ENCODE assay signal across 1 cellular context in genomic region chr18:54946149-54946581, GRCh38.
A peak's percentile ranks its signal among the peaks of the same experiment; 100 is the strongest.
TF ChIP-seq lines count a peak whose summit lies in the region.

No MANE protein-coding gene starts in this region.

TF ChIP-seq in HepG2, 621 proteins besides CTCF, POLR2A, EP300 and RAD21 (continued from another document and continues in another):
- TF ChIP-seq MAFF (IDR thresholded peaks at IDR 0.05; ENCODE audit: low read depth, low read length), result no peak
- TF ChIP-seq DR1 (CRISPR knock-in tag; IDR thresholded peaks at IDR 0.05), result no peak
- TF ChIP-seq TEAD3 (CRISPR knock-in tag; optimal IDR thresholded peaks at IDR 0.05; ENCODE audit: borderline replicate concordance), result peak; percentile 91
- TF ChIP-seq MAX (IDR thresholded peaks at IDR 0.05), result no peak
- TF ChIP-seq NFE2L1 (CRISPR knock-in tag; IDR thresholded peaks at IDR 0.05; ENCODE audit: borderline replicate concordance), result no peak
- no peak for TF ChIP-seq LCORL (IDR thresholded peaks at IDR 0.05)
- TF ChIP-seq LCORL (CRISPR knock-in tag; IDR thresholded peaks at IDR 0.05), result peak; percentile 84; the same call in 1 of the 2 replicates
- TF ChIP-seq ATF7 (IDR thresholded peaks at IDR 0.05), result no peak
- TF ChIP-seq ATF7 (CRISPR knock-in tag; IDR thresholded peaks at IDR 0.05), result peak; percentile 38; the same call in 1 of the 2 replicates
- peak; percentile 78; the same call in 1 of the 2 replicates for TF ChIP-seq DPF2 (CRISPR knock-in tag; IDR thresholded peaks at IDR 0.05; ENCODE audit: borderline replicate concordance, low read depth)
- 0 out of 2 replicates have a peak, but pooled peaks have one; percentile 55 for TF ChIP-seq ZSCAN31 (CRISPR knock-in tag; IDR thresholded peaks at IDR 0.05; ENCODE audit: low read depth)
- no peak for TF ChIP-seq DNMT3B (CRISPR knock-in tag; conservative IDR thresholded peaks at IDR 0.05)
- no peak for TF ChIP-seq ZNF746 (CRISPR knock-in tag; IDR thresholded peaks at IDR 0.05)
- no peak for TF ChIP-seq ZNF703 (CRISPR knock-in tag; IDR thresholded peaks at IDR 0.05; ENCODE audit: borderline replicate concordance)
- peak; percentile 96 for TF ChIP-seq MED1 (CRISPR knock-in tag; IDR thresholded peaks at IDR 0.05)
- TF ChIP-seq ZNF441 (CRISPR knock-in tag; IDR thresholded peaks at IDR 0.05; ENCODE audit: borderline replicate concordance), result 0 out of 2 replicates have a peak, but pooled peaks have one; percentile 16
- no peak for TF ChIP-seq ZNF841 (CRISPR knock-in tag; IDR thresholded peaks at IDR 0.05; ENCODE audit: borderline replicate concordance)
- no peak for TF ChIP-seq ZNF780A (CRISPR knock-in tag; IDR thresholded peaks at IDR 0.05)
- TF ChIP-seq ZBTB3 (CRISPR knock-in tag; IDR thresholded peaks at IDR 0.05; ENCODE audit: borderline replicate concordance, low read depth), result no peak
- no peak for TF ChIP-seq ZNF878 (CRISPR knock-in tag; IDR thresholded peaks at IDR 0.05)
- TF ChIP-seq ZFY (CRISPR knock-in tag; IDR thresholded peaks at IDR 0.05), result no peak
- TF ChIP-seq KLF16 (CRISPR knock-in tag; IDR thresholded peaks at IDR 0.05), result peak in 1 of 2 experiments; percentile 71; a peak in 1 of 4 replicates
- TF ChIP-seq ZNF224 (CRISPR knock-in tag; IDR thresholded peaks at IDR 0.05), result no peak
- no peak for TF ChIP-seq NAIF1 (CRISPR knock-in tag; IDR thresholded peaks at IDR 0.05; ENCODE audit: borderline replicate concordance)
- TF ChIP-seq ZNF362 (CRISPR knock-in tag; IDR thresholded peaks at IDR 0.05; ENCODE audit: borderline replicate concordance), result peak; percentile 85
- TF ChIP-seq ZBTB43 (CRISPR knock-in tag; conservative IDR thresholded peaks at IDR 0.05), result peak; percentile 22; the same call in 1 of the 2 replicates
- peak; percentile 98; the same call in 1 of the 2 replicates for TF ChIP-seq IRF1 (CRISPR knock-in tag; IDR thresholded peaks at IDR 0.05; ENCODE audit: low read depth)
- peak; percentile 96 for TF ChIP-seq GATAD2A (CRISPR knock-in tag; IDR thresholded peaks at IDR 0.05)
- no peak for TF ChIP-seq CC2D1A (CRISPR knock-in tag; IDR thresholded peaks at IDR 0.05)
- TF ChIP-seq HOMEZ (CRISPR knock-in tag; IDR thresholded peaks at IDR 0.05; ENCODE audit: low read depth), result peak; percentile 86
- no peak for TF ChIP-seq ZNF17 (CRISPR knock-in tag; IDR thresholded peaks at IDR 0.05)
- no peak for TF ChIP-seq ZBTB8A (CRISPR knock-in tag; IDR thresholded peaks at IDR 0.05; ENCODE audit: borderline replicate concordance, low read depth)
- peak; percentile 60; the same call in 1 of the 2 replicates for TF ChIP-seq ARNT2 (CRISPR knock-in tag; IDR thresholded peaks at IDR 0.05; ENCODE audit: low read depth)
- peak; percentile 71 for TF ChIP-seq RERE (CRISPR knock-in tag; IDR thresholded peaks at IDR 0.05; ENCODE audit: low read depth)
- no peak for TF ChIP-seq ZNF704 (CRISPR knock-in tag; IDR thresholded peaks at IDR 0.05; ENCODE audit: borderline replicate concordance)
- no peak for TF ChIP-seq ZNF570 (CRISPR knock-in tag; IDR thresholded peaks at IDR 0.05; ENCODE audit: borderline replicate concordance)
- no peak for TF ChIP-seq ZSCAN29 (CRISPR knock-in tag; conservative IDR thresholded peaks at IDR 0.05)
- TF ChIP-seq AHDC1 (CRISPR knock-in tag; IDR thresholded peaks at IDR 0.05; ENCODE audit: borderline replicate concordance), result peak; percentile 96
- TF ChIP-seq ARHGAP35 (CRISPR knock-in tag; IDR thresholded peaks at IDR 0.05; ENCODE audit: borderline replicate concordance), result no peak
- TF ChIP-seq TBX2 (CRISPR knock-in tag; IDR thresholded peaks at IDR 0.05; ENCODE audit: borderline replicate concordance), result peak; percentile 85
- TF ChIP-seq BRF2 (CRISPR knock-in tag; IDR thresholded peaks at IDR 0.05), result no peak
- no peak for TF ChIP-seq JARID2 (CRISPR knock-in tag; IDR thresholded peaks at IDR 0.05; ENCODE audit: insufficient replicate concordance)
- TF ChIP-seq E2F1 (CRISPR knock-in tag; IDR thresholded peaks at IDR 0.05), result no peak
